ENCODE assay signal across 10 cellular contexts in genomic region chr11:119091083-119091650, GRCh38. TPM values are rescaled to one million over a fixed set of nuclear protein-coding genes. Genes with fewer than 3 reads are reported as not detected.
DNase-seq lines count a peak whose midpoint lies in the region; ATAC-seq and TF ChIP-seq lines count a peak whose summit lies in the region.
"Had no signal": no experiment of that assay in that cellular context is flagged by ENCODE, and none has a peak within 500 bp of the region (broad histone marks: within the 10 kb centered on the region; RNA-seq: fewer than 3 reads in every experiment).

No MANE protein-coding gene starts in this region.

- TF ChIP-seq CTCF in RWPE1 (conservative IDR thresholded peaks at IDR 0.05; ENCODE audit: low read depth) = no peak
- no peak for TF ChIP-seq CTCF in nephron progenitor cell (IDR thresholded peaks at IDR 0.05)
- TF ChIP-seq CTCF in lower leg skin (IDR thresholded peaks at IDR 0.05) = no peak

- H3K4me1 Mint-ChIP-seq in activated CD8-positive, alpha-beta memory T cell treated with anti-CD3 and anti-CD28 coated beads, Interleukin-2, amount 10 ng/mL, durations not matched to agents 7 days and 5 days = peaks cover 47% of the 10 kb centered on the region
- peaks cover 50% of the 10 kb centered on the region for H3K4me1 Mint-ChIP-seq in nephron progenitor cell

- no peak for TF ChIP-seq POLR2A in lower leg skin (IDR thresholded peaks at IDR 0.05)

- H3K9me3 Mint-ChIP-seq in activated CD8-positive, alpha-beta memory T cell treated with anti-CD3 and anti-CD28 coated beads, Interleukin-2, amount 10 ng/mL, durations not matched to agents 7 days and 5 days (ENCODE audit: low read depth) = no peaks in the 10 kb centered on the region
- H3K9me3 Mint-ChIP-seq in nephron progenitor cell = no peaks in the 10 kb centered on the region

- DNase-seq in activated CD8-positive, alpha-beta memory T cell treated with anti-CD3 and anti-CD28 coated beads, Interleukin-2, amount 10 ng/mL, durations not matched to agents 7 days and 5 days = no peak
- DNase-seq in activated CD8-positive, alpha-beta memory T cell treated with anti-CD3 and anti-CD28 coated beads, Interleukin-2, amount 50 U/mL, for 48 hours = no peak
- no peak for DNase-seq in RWPE1 (ENCODE audit: low spot score)
- no peak for DNase-seq in nephron progenitor cell
- DNase-seq in NCI-H748 treated with DMSO at 0.1 percent for 48 hours (lab: John Stamatoyannopoulos, UW) = no peak
- no peak for DNase-seq in lower leg skin (ENCODE audit: low spot score in 2 of 2)
- DNase-seq: left ventricle myocardium superior, nucleus accumbens, spleen had no signal

- CTCF ChIA-PET in activated CD8-positive, alpha-beta memory T cell treated with anti-CD3 and anti-CD28 coated beads, Interleukin-2, amount 10 ng/mL, durations not matched to agents 7 days and 5 days (lab: Charles Lee) = interaction anchor here (1.3 to 1.4 kb wide), 2 partner anchors 11 to 106 kb away, joined by 4 to 5 read pairs; partner anchors contain the start of gene DPAGT1
- CTCF ChIA-PET in RWPE1 (lab: Yijun Ruan, JAX) = interaction anchor here (0.7 kb wide), 1 partner anchor 31 kb away, joined by 3 read pairs; no protein-coding TSS in a partner anchor

- no peak overlapping the region for H3K4me3 ChIP-seq in lower leg skin (ENCODE audit: low read depth, poor library complexity, severe bottlenecking)
- H3K4me3 ChIP-seq: spleen had no signal

- H3K27ac ChIP-seq in RWPE1 = peak overlapping the region; percentile 73

- H3K27me3 Mint-ChIP-seq in activated CD8-positive, alpha-beta memory T cell treated with anti-CD3 and anti-CD28 coated beads, Interleukin-2, amount 10 ng/mL, durations not matched to agents 7 days and 5 days = peaks cover 2% of the 10 kb centered on the region
- H3K27me3 Mint-ChIP-seq in nephron progenitor cell (ENCODE audit: low read depth, poor library complexity) = no peaks in the 10 kb centered on the region

- WGBS in lower leg skin, 2 donors = 70 to 74% methylated on average over 11 of the region's 11 CpGs

- intact Hi-C loops in lower leg skin (cut with DNase I; ENCODE audit: low total_unique reads) = no loop called here

- POLR2A ChIA-PET in RWPE1 (lab: Yijun Ruan, JAX; ENCODE audit: low non-redundant PET) = no interaction called here

- H3K4me3 Mint-ChIP-seq in activated CD8-positive, alpha-beta memory T cell treated with anti-CD3 and anti-CD28 coated beads, Interleukin-2, amount 10 ng/mL, durations not matched to agents 7 days and 5 days = peak overlapping the region; percentile 1
- H3K4me3 Mint-ChIP-seq in nephron progenitor cell = peak overlapping the region; percentile 95

- H3K36me3 Mint-ChIP-seq in activated CD8-positive, alpha-beta memory T cell treated with anti-CD3 and anti-CD28 coated beads, Interleukin-2, amount 10 ng/mL, durations not matched to agents 7 days and 5 days = peaks cover 34% of the 10 kb centered on the region
- peaks cover 16% of the 10 kb centered on the region for H3K36me3 Mint-ChIP-seq in nephron progenitor cell (ENCODE audit: low read depth)

- ATAC-seq in activated CD8-positive, alpha-beta memory T cell treated with anti-CD3 and anti-CD28 coated beads, Interleukin-2, amount 10 ng/mL, durations not matched to agents 7 days and 5 days = no peak
- ATAC-seq: left ventricle myocardium superior, Right ventricle myocardium inferior had no signal

- peak overlapping the region; percentile 51 for H3K27ac Mint-ChIP-seq in activated CD8-positive, alpha-beta memory T cell treated with anti-CD3 and anti-CD28 coated beads, Interleukin-2, amount 10 ng/mL, durations not matched to agents 7 days and 5 days
- peak overlapping the region; percentile 40 for H3K27ac Mint-ChIP-seq in nephron progenitor cell

RNA-seq across cellular contexts. Expression of gene HMBS, which starts 6.5 kb away (rescaled TPM):
- 10 to 100 TPM; 26.6 to 36.7 TPM for total RNA-seq in activated CD8-positive, alpha-beta memory T cell treated with anti-CD3 and anti-CD28 coated beads, Interleukin-2, amount 10 ng/mL, durations not matched to agents 7 days and 5 days
- 10 to 100 TPM in 3 of 4 donors, 1 to 10 TPM in 1; 8.8 to 11.9 (median 11.1) TPM for total RNA-seq in lower leg skin

RNA-seq across cellular contexts. Expression of gene DPAGT1, which starts 10.5 kb away (rescaled TPM):
- total RNA-seq in activated CD8-positive, alpha-beta memory T cell treated with anti-CD3 and anti-CD28 coated beads, Interleukin-2, amount 10 ng/mL, durations not matched to agents 7 days and 5 days = 10 to 100 TPM; 65.1 to 77.1 TPM
- total RNA-seq in lower leg skin = 10 to 100 TPM; 18.9 to 46.9 (median 27.5) TPM

RNA-seq across cellular contexts. Expression of gene C2CD2L, which starts 16.0 kb away (rescaled TPM):
- total RNA-seq in activated CD8-positive, alpha-beta memory T cell treated with anti-CD3 and anti-CD28 coated beads, Interleukin-2, amount 10 ng/mL, durations not matched to agents 7 days and 5 days = 10 to 100 TPM; 30.6 to 35.1 TPM
- 10 to 100 TPM; 16.8 to 27.2 (median 22.6) TPM for total RNA-seq in lower leg skin

RNA-seq across cellular contexts. Expression of gene VPS11, which starts 23.5 kb away (rescaled TPM):
- total RNA-seq in activated CD8-positive, alpha-beta memory T cell treated with anti-CD3 and anti-CD28 coated beads, Interleukin-2, amount 10 ng/mL, durations not matched to agents 7 days and 5 days = 10 to 100 TPM; 30.1 to 31.2 TPM
- total RNA-seq in lower leg skin = 10 to 100 TPM; 30.2 to 44.1 (median 41.3) TPM

RNA-seq across cellular contexts. Expression of gene HINFP, which starts 30.2 kb away (rescaled TPM):
- total RNA-seq in activated CD8-positive, alpha-beta memory T cell treated with anti-CD3 and anti-CD28 coated beads, Interleukin-2, amount 10 ng/mL, durations not matched to agents 7 days and 5 days = 10 to 100 TPM; 40.4 to 43.0 TPM
- 10 to 100 TPM; 15.0 to 39.6 (median 31.2) TPM for total RNA-seq in lower leg skin
